In genomic region chr3:132405188-132405587, GRCh38 we compare ENCODE assay signal across 14 cellular contexts. TPM values are rescaled to one million over a fixed set of nuclear protein-coding genes. Genes with fewer than 3 reads are reported as not detected.
DNase-seq lines count a peak whose midpoint lies in the region; ATAC-seq, FAIRE-seq and TF ChIP-seq lines count a peak whose summit lies in the region.
"Had no signal": no experiment of that assay in that cellular context is flagged by ENCODE, and none has a peak within 500 bp of the region (broad histone marks: within the 10 kb centered on the region; RNA-seq: fewer than 3 reads in every experiment).

No MANE protein-coding gene starts in this region.

- no peak overlapping the region for H3K4me2 ChIP-seq in HepG2 (ENCODE audit: low read depth, low read length)

- TF ChIP-seq POLR2A in right lobe of liver (IDR thresholded peaks at IDR 0.05), result no peak
- TF ChIP-seq POLR2A in HepG2 (IDR thresholded peaks at IDR 0.05; ENCODE audit: insufficient read depth in 1 of 2, low read depth in 2 of 2, low read length in 2 of 2), result no peak

- H3K9me3 ChIP-seq in right lobe of liver (no peaks in the 10 kb centered on the region), HepG2 (ENCODE audit: low read length) (no peaks in the 10 kb centered on the region), lower lobe of right lung (no peaks in the 10 kb centered on the region)
- H3K9me3 ChIP-seq: vagina had no signal

- WGBS in right lobe of liver (ENCODE audit: insufficient coverage, low coverage, low lambda C conversion rate, missing lambda C conversion rate), result 45% methylated on average over 1 of the region's 1 CpG
- WGBS in HepG2 (ENCODE audit: low lambda C conversion rate), result 83% methylated on average over 1 of the region's 1 CpG

- POLR2A ChIA-PET in HepG2 (lab: Yijun Ruan, JAX), result no interaction called here

- in situ Hi-C loops in HepG2 (cut with HindIII; ENCODE audit: extremely low pct_ligation_motif_present, low pct_unique_long_range_greater_than_20kb) (no loop called here), G401 (cut with HindIII; ENCODE audit: low sequenced_read_pairs) (no loop called here), KBM-7 (cut with MboI; ENCODE audit: low pct_unique_long_range_greater_than_20kb, low sequenced_read_pairs) (no loop called here)

- TF ChIP-seq CTCF in right lobe of liver (IDR thresholded peaks at IDR 0.05) (no peak), HepG2 (CRISPR knock-in tag; IDR thresholded peaks at IDR 0.05) (no peak), choroid plexus epithelial cell (conservative IDR thresholded peaks at IDR 0.05; ENCODE audit: low read depth, low read length) (no peak), lower lobe of right lung (IDR thresholded peaks at IDR 0.05) (no peak)

- H3K4me3 ChIP-seq in right lobe of liver (no peak overlapping the region), HepG2 (replicated peaks in 1 of 3; ENCODE audit: insufficient read depth in 1 of 3, low read depth in 2 of 3, low read length in 3 of 3) (no peak overlapping the region), choroid plexus epithelial cell (ENCODE audit: low read depth, low read length) (no peak overlapping the region), lower lobe of right lung (no peak overlapping the region)
- H3K4me3 ChIP-seq: vagina had no signal

- no peak overlapping the region for H3K27ac ChIP-seq in right lobe of liver
- H3K27ac ChIP-seq in HepG2 (ENCODE audit: extremely low read length, insufficient read depth, low read length), result no peak overlapping the region
- H3K27ac ChIP-seq in lower lobe of right lung, result peak overlapping the region; percentile 0
- H3K27ac ChIP-seq: vagina had no signal

- ATAC-seq in right lobe of liver (peak; percentile 31 to 86 (median 58)), HepG2 (no peak), lower lobe of right lung (peak in 1 of 2 donors; percentile 79), GM18519 (IDR thresholded peaks at IDR 0.05; ENCODE audit: low FRiP score, unreplicated experiment) (no peak)

- no peak overlapping the region for H3K9ac ChIP-seq in HepG2 (ENCODE audit: insufficient read depth, low read depth, low read length)

- H4K20me1 ChIP-seq in HepG2 (ENCODE audit: insufficient read depth, low read length), result no peaks in the 10 kb centered on the region

- no peaks in the 10 kb centered on the region for H3K27me3 ChIP-seq in right lobe of liver
- H3K27me3 ChIP-seq in HepG2 (ENCODE audit: control insufficient read depth in 1 of 2, insufficient read depth in 2 of 2, low read length in 2 of 2), result peaks cover 0 to 13% of the 10 kb centered on the region in 2 experiments; a peak in 2 of 5 replicates
- H3K27me3 ChIP-seq in lower lobe of right lung (ENCODE audit: low read depth), result no peaks in the 10 kb centered on the region
- H3K27me3 ChIP-seq: vagina had no signal

- no peak for TF ChIP-seq RAD21 in HepG2 (CRISPR knock-in tag; IDR thresholded peaks at IDR 0.05)

- H3K4me1 ChIP-seq in right lobe of liver (no peaks in the 10 kb centered on the region), HepG2 (ENCODE audit: insufficient read depth, low read length) (no peaks in the 10 kb centered on the region), lower lobe of right lung (peaks cover 19% of the 10 kb centered on the region)
- H3K4me1 ChIP-seq: vagina had no signal

- TF ChIP-seq EP300 in HepG2 (IDR thresholded peaks at IDR 0.05; ENCODE audit: low read depth in 2 of 2, low read length in 2 of 2), result no peak
- no peak for TF ChIP-seq EP300 in HepG2 (CRISPR knock-in tag; IDR thresholded peaks at IDR 0.05; ENCODE audit: borderline replicate concordance)

- H3K79me2 ChIP-seq in HepG2 (ENCODE audit: insufficient read depth, low read length), result no peaks in the 10 kb centered on the region

- BruUV-seq in HepG2 (replicated peaks; lab: Mats Ljungman, UMichigan), result no TSS peak

- CTCF ChIA-PET in HepG2 (lab: Yijun Ruan, JAX; ENCODE audit: low intra/inter-chr PET ratio, low total read pairs), result no interaction called here

- FAIRE-seq in HepG2 (lab: Jason Lieb, UNC), result no peak
- FAIRE-seq: G401.6, GM19239 had no signal

- H3K36me3 ChIP-seq in right lobe of liver, result no peaks in the 10 kb centered on the region
- H3K36me3 ChIP-seq in HepG2 (replicated peaks in 1 of 2; ENCODE audit: control insufficient read depth in 1 of 2, insufficient read depth in 2 of 2, low read length in 2 of 2), result no peaks in the 10 kb centered on the region
- H3K36me3 ChIP-seq in lower lobe of right lung, result no peaks in the 10 kb centered on the region
- H3K36me3 ChIP-seq: vagina had no signal

- H2AFZ ChIP-seq in HepG2 (ENCODE audit: low read length), result no peak overlapping the region

- DNase-seq in right lobe of liver (no peak), HepG2 (ENCODE audit: low spot score) (no peak), choroid plexus epithelial cell (ENCODE audit: low read depth) (peak; percentile 13), lower lobe of right lung (no peak), T-helper 9 cell (no peak), G401 (ENCODE audit: low spot score) (no peak), KBM-7 (no peak)
- DNase-seq: activated naive CD8-positive, alpha-beta T cell treated with anti-CD3 and anti-CD28 coated beads for 36 hours; activated T-cell treated with anti-CD3 and anti-CD28 coated beads for 4 hours; stimulated activated naive CD4-positive, alpha-beta T cell had no signal

- intact Hi-C loops in right lobe of liver (cut with DNase I) (no loop called here), HepG2 (cut with micrococcal nuclease; ENCODE audit: unreplicated experiment) (no loop called here), lower lobe of right lung (cut with DNase I) (no loop called here)

TF ChIP-seq in HepG2, 621 proteins besides CTCF, POLR2A, EP300 and RAD21 (continues in another document):
- TF ChIP-seq ZNF333 (CRISPR knock-in tag; IDR thresholded peaks at IDR 0.05; ENCODE audit: borderline replicate concordance) (no peak), ZNF335 (CRISPR knock-in tag; IDR thresholded peaks at IDR 0.05) (no peak), ZNF652 (CRISPR knock-in tag; IDR thresholded peaks at IDR 0.05; ENCODE audit: borderline replicate concordance, low read depth) (no peak), ZNF33B (CRISPR knock-in tag; IDR thresholded peaks at IDR 0.05) (no peak), ZNF468 (CRISPR knock-in tag; IDR thresholded peaks at IDR 0.05) (no peak), PRDM10 (CRISPR knock-in tag; IDR thresholded peaks at IDR 0.05; ENCODE audit: low read depth) (no peak), ZFP37 (CRISPR knock-in tag; IDR thresholded peaks at IDR 0.05; ENCODE audit: borderline replicate concordance) (no peak), ZNF761 (CRISPR knock-in tag; conservative IDR thresholded peaks at IDR 0.05) (no peak)

RNA-seq across cellular contexts. Expression of gene DNAJC13, which starts 12.1 kb away (rescaled TPM):
- total RNA-seq in right lobe of liver, result 10 to 100 TPM; 12.6 to 19.4 (median 18.3) TPM
- total RNA-seq in HepG2 (2016; rRNA removed; fragmentation: Illumina TruSeq; extraction: Trizol), result 26.2 and 37.5 TPM in 2 replicates
- 3.7 and 4.5 TPM in 2 replicates for total RNA-seq in HepG2 (2016; cell fraction: cytosol; rRNA removed; fragmentation: Illumina TruSeq; extraction: Trizol; ENCODE audit: low read depth)
- 25.0 and 35.2 TPM in 2 replicates for total RNA-seq in HepG2 (2016; cell fraction: insoluble cytoplasmic fraction; rRNA removed; fragmentation: Illumina TruSeq; extraction: Trizol)
- 9.6 and 10.3 TPM in 2 replicates for total RNA-seq in HepG2 (2016; cell fraction: membrane; rRNA removed; fragmentation: Illumina TruSeq; extraction: Trizol)
- 34.1 and 42.6 TPM in 2 replicates for total RNA-seq in HepG2 (2016; cell fraction: nucleus; rRNA removed; fragmentation: Illumina TruSeq; extraction: Trizol)
- polyA plus RNA-seq in HepG2 (2011; rRNA removed), result 7.6 and 9.1 TPM in 2 replicates
- polyA plus RNA-seq in HepG2 (2011; cell fraction: cytosol; rRNA removed), result 4.1 and 5.3 TPM in 2 replicates
- polyA plus RNA-seq in HepG2 (2011; cell fraction: nucleus; rRNA removed), result 11.6 and 12.8 TPM in 2 replicates
- 6.9 and 9.3 TPM in 2 replicates for polyA plus RNA-seq in HepG2 (2012)
- 1.3 and 1.4 TPM in 2 replicates for polyA plus RNA-seq in HepG2 (2016; cell fraction: cytosol; fragmentation: Illumina TruSeq; extraction: Trizol; ENCODE audit: low read depth)
- 25.2 and 28.2 TPM in 2 replicates for polyA plus RNA-seq in HepG2 (2016; cell fraction: insoluble cytoplasmic fraction; fragmentation: Illumina TruSeq; extraction: Trizol; ENCODE audit: low read depth)
- polyA plus RNA-seq in HepG2 (2016; cell fraction: membrane; fragmentation: Illumina TruSeq; extraction: Trizol; ENCODE audit: low read depth), result 4.6 and 4.8 TPM in 2 replicates
- polyA plus RNA-seq in HepG2 (2016; cell fraction: nucleus; fragmentation: Illumina TruSeq; extraction: Trizol; ENCODE audit: insufficient read depth, low read depth), result 18.3 and 22.7 TPM in 2 replicates
- polyA minus RNA-seq in HepG2 (2011; rRNA and poly(A)+ RNA removed; ENCODE audit: low replicate concordance), result 10.6 and 24.2 TPM in 2 replicates
- 15.5 and 18.0 TPM in 2 replicates for polyA minus RNA-seq in HepG2 (2011; cell fraction: cytosol; rRNA and poly(A)+ RNA removed)
- polyA minus RNA-seq in HepG2 (2011; cell fraction: nucleus; rRNA and poly(A)+ RNA removed), result 70.9 and 81.6 TPM in 2 replicates
- total RNA-seq in lower lobe of right lung, result 45.0 TPM
- total RNA-seq in G401 (2014; rRNA removed; shearing (Covaris generic)), result 22.4 and 34.6 TPM in 2 replicates

Comparison
In these comparisons a context has a peak if more than half of its experiments do, and no peak if none do; other contexts are left out.
1. ATAC-seq: peak in right lobe of liver (4 of 4); none in HepG2 (single experiment) and GM18519 (single experiment).